1 cellular context compared by ENCODE assay signal in the genomic region with DNA sequence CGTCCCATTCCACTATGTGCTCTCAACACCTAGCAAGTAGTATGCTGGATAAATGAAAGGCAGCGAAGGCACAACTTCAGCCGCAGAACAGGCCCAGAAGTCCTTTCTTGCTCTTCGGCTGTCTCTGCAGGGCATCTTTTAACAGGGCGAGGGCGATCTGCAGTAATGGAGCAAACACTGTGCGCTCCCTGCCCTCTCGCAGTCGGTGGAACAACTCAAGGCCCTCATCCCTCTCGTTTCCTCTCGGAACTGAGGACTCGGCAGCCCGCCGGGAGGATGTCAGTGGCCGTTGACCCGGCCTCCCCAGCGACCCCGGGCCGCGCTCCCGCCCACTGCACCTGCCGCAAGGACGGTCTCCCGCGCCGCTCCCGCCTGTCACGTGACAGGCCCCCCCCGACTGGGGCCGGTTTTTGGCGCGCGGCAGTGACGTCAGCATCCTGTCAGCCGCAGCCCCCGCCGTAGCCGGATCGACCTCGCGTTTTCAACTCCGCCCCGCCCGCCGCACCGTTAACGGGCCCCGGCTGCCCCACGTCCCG.
TF ChIP-seq lines count a peak whose summit lies in the region.

No MANE protein-coding gene starts in this region.

TF ChIP-seq in HepG2, 621 proteins besides CTCF, POLR2A, EP300 and RAD21 (continued from another document and continues in another):
- TF ChIP-seq ZNF382 (CRISPR knock-in tag; IDR thresholded peaks at IDR 0.05; ENCODE audit: borderline replicate concordance) (no peak), CAMTA2 (CRISPR knock-in tag; IDR thresholded peaks at IDR 0.05; ENCODE audit: borderline replicate concordance) (0 out of 2 replicates have a peak, but pooled peaks have one; percentile 74), CCDC6 (CRISPR knock-in tag; IDR thresholded peaks at IDR 0.05) (peak; percentile 47; the same call in 1 of the 2 replicates), ZMAT3 (CRISPR knock-in tag; conservative IDR thresholded peaks at IDR 0.05) (peak; percentile 88), ZNF589 (CRISPR knock-in tag; conservative IDR thresholded peaks at IDR 0.05) (no peak), ZMAT5 (CRISPR knock-in tag; IDR thresholded peaks at IDR 0.05; ENCODE audit: borderline replicate concordance, low read depth) (no peak), PRPF4 (IDR thresholded peaks at IDR 0.05; ENCODE audit: low read depth, low read length, poor library complexity, severe bottlenecking) (no peak), ARID4A (CRISPR knock-in tag; IDR thresholded peaks at IDR 0.05; ENCODE audit: borderline replicate concordance) (peak; percentile 89), ZNF138 (CRISPR knock-in tag; IDR thresholded peaks at IDR 0.05; ENCODE audit: low read depth) (peak; percentile 66; the same call in 1 of the 2 replicates), TFDP1 (CRISPR knock-in tag; IDR thresholded peaks at IDR 0.05; ENCODE audit: borderline replicate concordance) (peak; percentile 97), THAP11 (CRISPR knock-in tag; IDR thresholded peaks at IDR 0.05) (peak; percentile 86), MBD4 (IDR thresholded peaks at IDR 0.05; ENCODE audit: borderline replicate concordance, low read length) (no peak), ZNF441 (CRISPR knock-in tag; IDR thresholded peaks at IDR 0.05; ENCODE audit: borderline replicate concordance) (peak; percentile 85; the same call in 1 of the 2 replicates), ZNF253 (CRISPR knock-in tag; IDR thresholded peaks at IDR 0.05; ENCODE audit: borderline replicate concordance) (no peak), AGO2 (optimal IDR thresholded peaks at IDR 0.05; ENCODE audit: low read depth, low read length) (no peak), ZNF691 (CRISPR knock-in tag; IDR thresholded peaks at IDR 0.05; ENCODE audit: borderline replicate concordance, low read depth) (peak; percentile 91), RARG (CRISPR knock-in tag; IDR thresholded peaks at IDR 0.05; ENCODE audit: low read depth) (no peak), RCOR2 (CRISPR knock-in tag; IDR thresholded peaks at IDR 0.05) (0 out of 2 replicates have a peak, but pooled peaks have one; percentile 31), KDM2A (CRISPR knock-in tag; IDR thresholded peaks at IDR 0.05; ENCODE audit: borderline replicate concordance, low read depth) (peak; percentile 97), RARA (CRISPR knock-in tag; IDR thresholded peaks at IDR 0.05) (peak; percentile 88), HOXA5 (CRISPR knock-in tag; IDR thresholded peaks at IDR 0.05) (peak; percentile 88), MATR3 (CRISPR knock-in tag; IDR thresholded peaks at IDR 0.05) (no peak), ZNF703 (CRISPR knock-in tag; IDR thresholded peaks at IDR 0.05; ENCODE audit: borderline replicate concordance) (no peak; the same call in 1 of the 2 replicates), CERS6 (CRISPR knock-in tag; IDR thresholded peaks at IDR 0.05) (no peak), SETDB1 (CRISPR knock-in tag; IDR thresholded peaks at IDR 0.05; ENCODE audit: borderline replicate concordance) (no peak), CHD4 (IDR thresholded peaks at IDR 0.05; ENCODE audit: borderline replicate concordance, low read length) (no peak), ZIK1 (CRISPR knock-in tag; IDR thresholded peaks at IDR 0.05; ENCODE audit: borderline replicate concordance, low read depth) (peak; percentile 88), ZEB1 (IDR thresholded peaks at IDR 0.05; ENCODE audit: insufficient replicate concordance, low read depth) (no peak), TRIM24 (CRISPR knock-in tag; IDR thresholded peaks at IDR 0.05) (no peak), SCMH1 (CRISPR knock-in tag; IDR thresholded peaks at IDR 0.05; ENCODE audit: borderline replicate concordance) (no peak), ZNF160 (CRISPR knock-in tag; IDR thresholded peaks at IDR 0.05) (no peak), NR2F2 (IDR thresholded peaks at IDR 0.05; ENCODE audit: borderline replicate concordance, low read depth) (no peak; the same call in 1 of the 2 replicates), GPN1 (CRISPR knock-in tag; IDR thresholded peaks at IDR 0.05; ENCODE audit: borderline replicate concordance) (no peak), KDM4B (CRISPR knock-in tag; IDR thresholded peaks at IDR 0.05) (peak; percentile 81), ZNF484 (CRISPR knock-in tag; IDR thresholded peaks at IDR 0.05; ENCODE audit: borderline replicate concordance, low read depth) (no peak), WIZ (CRISPR knock-in tag; IDR thresholded peaks at IDR 0.05) (no peak), ZNF616 (CRISPR knock-in tag; IDR thresholded peaks at IDR 0.05; ENCODE audit: low read depth) (no peak; the same call in 1 of the 2 replicates), MXD1 (CRISPR knock-in tag; IDR thresholded peaks at IDR 0.05) (peak; percentile 71; the same call in 1 of the 2 replicates), EHMT2 (IDR thresholded peaks at IDR 0.05; ENCODE audit: borderline replicate concordance, low read depth, low read length) (no peak), ZNF501 (CRISPR knock-in tag; IDR thresholded peaks at IDR 0.05) (peak; percentile 87), TEAD2 (CRISPR knock-in tag; IDR thresholded peaks at IDR 0.05) (no peak)
- TF ChIP-seq, protein P1, sequence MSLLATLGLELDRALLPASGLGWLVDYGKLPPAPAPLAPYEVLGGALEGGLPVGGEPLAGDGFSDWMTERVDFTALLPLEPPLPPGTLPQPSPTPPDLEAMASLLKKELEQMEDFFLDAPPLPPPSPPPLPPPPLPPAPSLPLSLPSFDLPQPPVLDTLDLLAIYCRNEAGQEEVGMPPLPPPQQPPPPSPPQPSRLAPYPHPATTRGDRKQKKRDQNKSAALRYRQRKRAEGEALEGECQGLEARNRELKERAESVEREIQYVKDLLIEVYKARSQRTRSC (CRISPR knock-in tag; IDR thresholded peaks at IDR 0.05; ENCODE audit: low read depth) = peak; percentile 43; the same call in 1 of the 2 replicates
- TF ChIP-seq, protein P2, sequence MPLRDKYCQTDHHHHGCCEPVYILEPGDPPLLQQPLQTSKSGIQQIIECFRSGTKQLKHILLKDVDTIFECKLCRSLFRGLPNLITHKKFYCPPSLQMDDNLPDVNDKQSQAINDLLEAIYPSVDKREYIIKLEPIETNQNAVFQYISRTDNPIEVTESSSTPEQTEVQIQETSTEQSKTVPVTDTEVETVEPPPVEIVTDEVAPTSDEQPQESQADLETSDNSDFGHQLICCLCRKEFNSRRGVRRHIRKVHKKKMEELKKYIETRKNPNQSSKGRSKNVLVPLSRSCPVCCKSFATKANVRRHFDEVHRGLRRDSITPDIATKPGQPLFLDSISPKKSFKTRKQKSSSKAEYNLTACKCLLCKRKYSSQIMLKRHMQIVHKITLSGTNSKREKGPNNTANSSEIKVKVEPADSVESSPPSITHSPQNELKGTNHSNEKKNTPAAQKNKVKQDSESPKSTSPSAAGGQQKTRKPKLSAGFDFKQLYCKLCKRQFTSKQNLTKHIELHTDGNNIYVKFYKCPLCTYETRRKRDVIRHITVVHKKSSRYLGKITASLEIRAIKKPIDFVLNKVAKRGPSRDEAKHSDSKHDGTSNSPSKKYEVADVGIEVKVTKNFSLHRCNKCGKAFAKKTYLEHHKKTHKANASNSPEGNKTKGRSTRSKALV (CRISPR knock-in tag; IDR thresholded peaks at IDR 0.05) = 0 out of 2 replicates have a peak, but pooled peaks have one; percentile 33
- TF ChIP-seq, protein P3, sequence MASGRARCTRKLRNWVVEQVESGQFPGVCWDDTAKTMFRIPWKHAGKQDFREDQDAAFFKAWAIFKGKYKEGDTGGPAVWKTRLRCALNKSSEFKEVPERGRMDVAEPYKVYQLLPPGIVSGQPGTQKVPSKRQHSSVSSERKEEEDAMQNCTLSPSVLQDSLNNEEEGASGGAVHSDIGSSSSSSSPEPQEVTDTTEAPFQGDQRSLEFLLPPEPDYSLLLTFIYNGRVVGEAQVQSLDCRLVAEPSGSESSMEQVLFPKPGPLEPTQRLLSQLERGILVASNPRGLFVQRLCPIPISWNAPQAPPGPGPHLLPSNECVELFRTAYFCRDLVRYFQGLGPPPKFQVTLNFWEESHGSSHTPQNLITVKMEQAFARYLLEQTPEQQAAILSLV (CRISPR knock-in tag; IDR thresholded peaks at IDR 0.05; ENCODE audit: borderline replicate concordance) = peak; percentile 83; the same call in 1 of the 2 replicates
- TF ChIP-seq, protein P4, sequence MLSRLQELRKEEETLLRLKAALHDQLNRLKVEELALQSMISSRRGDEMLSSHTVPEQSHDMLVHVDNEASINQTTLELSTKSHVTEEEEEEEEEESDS (CRISPR knock-in tag; IDR thresholded peaks at IDR 0.05; ENCODE audit: borderline replicate concordance) = no peak
- TF ChIP-seq, protein P5, sequence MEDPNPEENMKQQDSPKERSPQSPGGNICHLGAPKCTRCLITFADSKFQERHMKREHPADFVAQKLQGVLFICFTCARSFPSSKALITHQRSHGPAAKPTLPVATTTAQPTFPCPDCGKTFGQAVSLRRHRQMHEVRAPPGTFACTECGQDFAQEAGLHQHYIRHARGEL (CRISPR knock-in tag; IDR thresholded peaks at IDR 0.05) = no peak
- TF ChIP-seq, protein P6, sequence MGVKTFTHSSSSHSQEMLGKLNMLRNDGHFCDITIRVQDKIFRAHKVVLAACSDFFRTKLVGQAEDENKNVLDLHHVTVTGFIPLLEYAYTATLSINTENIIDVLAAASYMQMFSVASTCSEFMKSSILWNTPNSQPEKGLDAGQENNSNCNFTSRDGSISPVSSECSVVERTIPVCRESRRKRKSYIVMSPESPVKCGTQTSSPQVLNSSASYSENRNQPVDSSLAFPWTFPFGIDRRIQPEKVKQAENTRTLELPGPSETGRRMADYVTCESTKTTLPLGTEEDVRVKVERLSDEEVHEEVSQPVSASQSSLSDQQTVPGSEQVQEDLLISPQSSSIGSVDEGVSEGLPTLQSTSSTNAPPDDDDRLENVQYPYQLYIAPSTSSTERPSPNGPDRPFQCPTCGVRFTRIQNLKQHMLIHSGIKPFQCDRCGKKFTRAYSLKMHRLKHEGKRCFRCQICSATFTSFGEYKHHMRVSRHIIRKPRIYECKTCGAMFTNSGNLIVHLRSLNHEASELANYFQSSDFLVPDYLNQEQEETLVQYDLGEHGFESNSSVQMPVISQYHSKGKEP (CRISPR knock-in tag; IDR thresholded peaks at IDR 0.05) = no peak
- TF ChIP-seq, protein P7, sequence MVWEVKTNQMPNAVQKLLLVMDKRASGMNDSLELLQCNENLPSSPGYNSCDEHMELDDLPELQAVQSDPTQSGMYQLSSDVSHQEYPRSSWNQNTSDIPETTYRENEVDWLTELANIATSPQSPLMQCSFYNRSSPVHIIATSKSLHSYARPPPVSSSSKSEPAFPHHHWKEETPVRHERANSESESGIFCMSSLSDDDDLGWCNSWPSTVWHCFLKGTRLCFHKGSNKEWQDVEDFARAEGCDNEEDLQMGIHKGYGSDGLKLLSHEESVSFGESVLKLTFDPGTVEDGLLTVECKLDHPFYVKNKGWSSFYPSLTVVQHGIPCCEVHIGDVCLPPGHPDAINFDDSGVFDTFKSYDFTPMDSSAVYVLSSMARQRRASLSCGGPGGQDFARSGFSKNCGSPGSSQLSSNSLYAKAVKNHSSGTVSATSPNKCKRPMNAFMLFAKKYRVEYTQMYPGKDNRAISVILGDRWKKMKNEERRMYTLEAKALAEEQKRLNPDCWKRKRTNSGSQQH (CRISPR knock-in tag; IDR thresholded peaks at IDR 0.05; ENCODE audit: low read depth) = peak; percentile 55; the same call in 1 of the 2 replicates
